18 cellular contexts compared by ENCODE assay signal in genomic region chr3:37321260-37321852, GRCh38.
DNase-seq lines count a peak whose midpoint lies in the region; ATAC-seq and TF ChIP-seq lines count a peak whose summit lies in the region.
"Had no signal": no experiment of that assay in that cellular context is flagged by ENCODE, and none has a peak within 500 bp of the region (broad histone marks: within the 10 kb centered on the region; RNA-seq: fewer than 3 reads in every experiment).

No MANE protein-coding gene starts in this region.

- no peaks in the 10 kb centered on the region for H3K27me3 Mint-ChIP-seq in activated CD4-positive, alpha-beta memory T cell treated with anti-CD3 and anti-CD28 coated beads, Interleukin-2, amount 10 ng/mL, durations not matched to agents 7 days and 5 days
- no peaks in the 10 kb centered on the region for H3K27me3 Mint-ChIP-seq in effector memory CD8-positive, alpha-beta T cell
- H3K27me3 Mint-ChIP-seq in GM23338 (ENCODE audit: insufficient read depth, low read depth, poor library complexity) = no peaks in the 10 kb centered on the region
- H3K27me3 Mint-ChIP-seq: activated B cell treated with CpG ODN at 0.5 μM for 24 hours, T-cell had no signal

- H3K27me3 ChIP-seq in muscle layer of duodenum (ENCODE audit: low read depth, low read length) (no peaks in the 10 kb centered on the region), GM23338 (ENCODE audit: insufficient read depth) (no peaks in the 10 kb centered on the region)
- H3K27me3 ChIP-seq: cardiac muscle cell, Peyer's patch had no signal

- 0 out of 2 replicates have a peak, but pooled peaks cover 5% of the 10 kb centered on the region for H4K20me1 ChIP-seq in GM23338 (replicated peaks; ENCODE audit: insufficient read depth)

- no peaks in the 10 kb centered on the region for H3K9me3 ChIP-seq in muscle layer of duodenum (ENCODE audit: control insufficient read depth in 1 of 2, low read length in 2 of 2)
- H3K9me3 ChIP-seq: Peyer's patch had no signal

- DNase-seq in AG10803 (ENCODE audit: low read depth) (peak; percentile 10), GM23338 (ENCODE audit: low spot score) (no peak)
- no peak for DNase-seq in activated CD4-positive, alpha-beta memory T cell treated with anti-CD3 and anti-CD28 coated beads, Interleukin-2, amount 10 ng/mL, durations not matched to agents 7 days and 5 days
- no peak for DNase-seq in effector memory CD8-positive, alpha-beta T cell
- DNase-seq: activated B cell treated with CpG ODN at 0.5 μM for 24 hours; activated effector memory CD4-positive, alpha-beta T cell treated with Interleukin-2 at 50 U/mL for 16 hours; hypothalamus; NCI-H2081 treated with DMSO at 0.1 percent for 48 hours; NCI-H82; nucleus accumbens; Peyer's patch; T-cell had no signal

- H3K4me1 Mint-ChIP-seq in activated CD4-positive, alpha-beta memory T cell treated with anti-CD3 and anti-CD28 coated beads, Interleukin-2, amount 10 ng/mL, durations not matched to agents 7 days and 5 days = peaks cover 43% of the 10 kb centered on the region
- H3K4me1 Mint-ChIP-seq in effector memory CD8-positive, alpha-beta T cell (ENCODE audit: low read depth in 2 of 2) = peaks cover 13% of the 10 kb centered on the region in 2 donors
- no peaks in the 10 kb centered on the region for H3K4me1 Mint-ChIP-seq in GM23338
- H3K4me1 Mint-ChIP-seq: activated B cell treated with CpG ODN at 0.5 μM for 24 hours had no signal

- H3K4me3 ChIP-seq in AG10803 (ENCODE audit: low read length) = no peak overlapping the region
- H3K4me3 ChIP-seq in muscle layer of duodenum (ENCODE audit: low read depth in 1 of 2, low read length in 2 of 2) = peak overlapping the region; percentile 6 to 7
- no peak overlapping the region for H3K4me3 ChIP-seq in GM23338
- H3K4me3 ChIP-seq: cardiac muscle cell, Peyer's patch had no signal

- peak overlapping the region; percentile 35 for H3K4me3 Mint-ChIP-seq in activated CD4-positive, alpha-beta memory T cell treated with anti-CD3 and anti-CD28 coated beads, Interleukin-2, amount 10 ng/mL, durations not matched to agents 7 days and 5 days
- H3K4me3 Mint-ChIP-seq in effector memory CD8-positive, alpha-beta T cell = peak overlapping the region; percentile 2 to 15
- no peak overlapping the region for H3K4me3 Mint-ChIP-seq in GM23338
- H3K4me3 Mint-ChIP-seq: activated B cell treated with CpG ODN at 0.5 μM for 24 hours had no signal

- H3K9me3 Mint-ChIP-seq in activated CD4-positive, alpha-beta memory T cell treated with anti-CD3 and anti-CD28 coated beads, Interleukin-2, amount 10 ng/mL, durations not matched to agents 7 days and 5 days = no peaks in the 10 kb centered on the region
- H3K9me3 Mint-ChIP-seq in effector memory CD8-positive, alpha-beta T cell = no peaks in the 10 kb centered on the region
- no peaks in the 10 kb centered on the region for H3K9me3 Mint-ChIP-seq in GM23338
- H3K9me3 Mint-ChIP-seq: activated B cell treated with CpG ODN at 0.5 μM for 24 hours, T-cell had no signal

- POLR2A ChIA-PET in activated CD4-positive, alpha-beta memory T cell treated with anti-CD3 and anti-CD28 coated beads, Interleukin-2, amount 10 ng/mL, durations not matched to agents 7 days and 5 days (lab: Charles Lee) = interaction anchor here (0.7 kb wide), 1 partner anchor 14 kb away, joined by 3 read pairs; no protein-coding TSS in a partner anchor

- no peak overlapping the region for H2AFZ ChIP-seq in GM23338

- H3K4me1 ChIP-seq in muscle layer of duodenum (ENCODE audit: control insufficient read depth in 1 of 2, insufficient read depth in 2 of 2, low read length in 2 of 2) (peaks cover 5 to 19% of the 10 kb centered on the region in 2 donors), GM23338 (ENCODE audit: insufficient read depth) (no peaks in the 10 kb centered on the region)
- H3K4me1 ChIP-seq: Peyer's patch had no signal

- H3K27ac ChIP-seq in muscle layer of duodenum (ENCODE audit: low read length) (no peak overlapping the region), GM23338 (ENCODE audit: low read depth) (no peak overlapping the region)
- H3K27ac ChIP-seq: cardiac muscle cell, epithelial cell of prostate had no signal

- no peak for ATAC-seq in effector memory CD8-positive, alpha-beta T cell (replicated peaks)
- ATAC-seq in HG03571 (IDR thresholded peaks at IDR 0.05; ENCODE audit: unreplicated experiment) (no peak), GM21390 (IDR thresholded peaks at IDR 0.05; ENCODE audit: unreplicated experiment) (no peak), GM23338 (no peak), GM18870 (IDR thresholded peaks at IDR 0.05; ENCODE audit: unreplicated experiment) (no peak)
- ATAC-seq: T-cell had no signal

- no peaks in the 10 kb centered on the region for H3F3A ChIP-seq in GM23338 (replicated peaks; ENCODE audit: low read depth)

- H3K36me3 Mint-ChIP-seq in activated CD4-positive, alpha-beta memory T cell treated with anti-CD3 and anti-CD28 coated beads, Interleukin-2, amount 10 ng/mL, durations not matched to agents 7 days and 5 days (ENCODE audit: low read depth) = peaks cover 60% of the 10 kb centered on the region
- peaks cover 81% of the 10 kb centered on the region for H3K36me3 Mint-ChIP-seq in effector memory CD8-positive, alpha-beta T cell (ENCODE audit: insufficient read depth)
- peaks cover 26% of the 10 kb centered on the region for H3K36me3 Mint-ChIP-seq in GM23338 (ENCODE audit: low read depth)

- peaks cover 27 to 48% of the 10 kb centered on the region in 2 donors for H3K36me3 ChIP-seq in muscle layer of duodenum (ENCODE audit: control insufficient read depth in 1 of 2, insufficient read depth in 2 of 2, low read length in 2 of 2)
- H3K36me3 ChIP-seq in GM23338 (ENCODE audit: insufficient read depth) = peaks cover 35% of the 10 kb centered on the region

- CTCF ChIA-PET in activated CD4-positive, alpha-beta memory T cell treated with anti-CD3 and anti-CD28 coated beads, Interleukin-2, amount 10 ng/mL, durations not matched to agents 7 days and 5 days (lab: Charles Lee) = no interaction called here

- H3K9me2 ChIP-seq in GM23338 (ENCODE audit: insufficient read depth) = no peaks in the 10 kb centered on the region

- no peaks in the 10 kb centered on the region for H3K79me2 ChIP-seq in GM23338 (replicated peaks; ENCODE audit: insufficient read depth)

- H3K27ac Mint-ChIP-seq in activated CD4-positive, alpha-beta memory T cell treated with anti-CD3 and anti-CD28 coated beads, Interleukin-2, amount 10 ng/mL, durations not matched to agents 7 days and 5 days = no peak overlapping the region
- peak overlapping the region in 1 of 2 donors; percentile 85 for H3K27ac Mint-ChIP-seq in effector memory CD8-positive, alpha-beta T cell
- H3K27ac Mint-ChIP-seq in GM23338 = no peak overlapping the region
- H3K27ac Mint-ChIP-seq: activated B cell treated with CpG ODN at 0.5 μM for 24 hours had no signal

- TF ChIP-seq CTCF in AG10803 (conservative IDR thresholded peaks at IDR 0.05; ENCODE audit: low read length) (no peak), GM23338 (conservative IDR thresholded peaks at IDR 0.05; ENCODE audit: low read depth in 2 of 2) (no peak)

- no peak overlapping the region for H3K4me2 ChIP-seq in GM23338

TF ChIP-seq in GM23338, 12 proteins besides CTCF, POLR2A, EP300 and RAD21:
- TF ChIP-seq JUNB (IDR thresholded peaks at IDR 0.05; ENCODE audit: unreplicated experiment) (no peak), STAT1 (IDR thresholded peaks at IDR 0.05; ENCODE audit: unreplicated experiment) (no peak), NANOG (IDR thresholded peaks at IDR 0.05; ENCODE audit: borderline replicate concordance) (no peak)

Comparison
In these comparisons a context has a peak if more than half of its experiments do, and no peak if none do; other contexts are left out.
1. H3K4me3 ChIP-seq: peak in muscle layer of duodenum (2 of 2); none in AG10803 (single experiment) and GM23338 (single experiment).